In genomic region chr2:165778187-165778556, GRCh38 we compare ENCODE assay signal across 13 cellular contexts.
"Had no signal": no experiment of that assay in that cellular context is flagged by ENCODE, and none has a peak within 500 bp of the region (broad histone marks: within the 10 kb centered on the region; RNA-seq: fewer than 3 reads in every experiment).

No MANE protein-coding gene starts in this region.

- H3K9me3 ChIP-seq: gastrocnemius medialis, transverse colon had no signal

- H3K27me3 ChIP-seq: gastrocnemius medialis, heart right ventricle, transverse colon had no signal

- H3K27me3 Mint-ChIP-seq: activated CD8-positive, alpha-beta T cell treated with anti-CD3 and anti-CD28 coated beads for 36 hours; T-helper 17 cell had no signal

- H3K4me3 ChIP-seq: gastrocnemius medialis, heart right ventricle, skin epidermis, transverse colon had no signal

- H3K27ac ChIP-seq: gastrocnemius medialis, heart right ventricle, transverse colon had no signal

- H3K27ac Mint-ChIP-seq: activated naive CD4-positive, alpha-beta T cell treated with anti-CD3 and anti-CD28 coated beads for 36 hours; T-helper 17 cell had no signal

- H3K4me3 Mint-ChIP-seq: activated CD8-positive, alpha-beta T cell treated with anti-CD3 and anti-CD28 coated beads for 36 hours; activated naive CD4-positive, alpha-beta T cell treated with anti-CD3 and anti-CD28 coated beads for 36 hours; T-helper 17 cell had no signal

- H3K36me3 ChIP-seq: gastrocnemius medialis, heart right ventricle, transverse colon had no signal

- ATAC-seq: gastrocnemius medialis, heart right ventricle, left ventricle myocardium superior, T-helper 17 cell had no signal

- DNase-seq: activated CD4-positive, CD25-positive, alpha-beta regulatory T cell treated with anti-CD3 and anti-CD28 coated beads, Interleukin-2, amount 50 U/mL, for 72 hours; activated CD8-positive, alpha-beta T cell treated with anti-CD3 and anti-CD28 coated beads for 36 hours; activated naive CD4-positive, alpha-beta T cell treated with anti-CD3 and anti-CD28 coated beads for 36 hours; central memory CD4-positive, alpha-beta T cell; cortex of kidney; effector CD8-positive, alpha-beta T cell; gastrocnemius medialis; heart right ventricle; left ventricle myocardium superior; posterior cingulate gyrus; T-helper 17 cell; transverse colon had no signal

- H3K4me1 ChIP-seq: gastrocnemius medialis, heart right ventricle had no signal
